ENCODE assay signal across 9 cellular contexts in genomic region chr13:80979035-80979641, GRCh38.
DNase-seq lines count a peak whose midpoint lies in the region; ATAC-seq and FAIRE-seq lines count a peak whose summit lies in the region.
"Had no signal": no experiment of that assay in that cellular context is flagged by ENCODE, and none has a peak within 500 bp of the region (broad histone marks: within the 10 kb centered on the region; RNA-seq: fewer than 3 reads in every experiment).

No MANE protein-coding gene starts in this region.

- peaks cover 3% of the 10 kb centered on the region for H3K9me3 Mint-ChIP-seq in activated naive CD4-positive, alpha-beta T cell treated with anti-CD3 and anti-CD28 coated beads for 36 hours

- H3K27me3 Mint-ChIP-seq in activated naive CD4-positive, alpha-beta T cell treated with anti-CD3 and anti-CD28 coated beads for 36 hours (ENCODE audit: low read depth): no peaks in the 10 kb centered on the region
- H3K27me3 Mint-ChIP-seq: memory B cell had no signal

- CTCF ChIA-PET in activated naive CD4-positive, alpha-beta T cell treated with anti-CD3 and anti-CD28 coated beads for 36 hours (lab: Charles Lee): interaction anchor here (0.6 to 1.2 kb wide), 4 partner anchors 9 to 39 kb away, joined by 3 to 4 read pairs (median 3); no protein-coding TSS in a partner anchor

- no peaks in the 10 kb centered on the region for H3K36me3 Mint-ChIP-seq in activated naive CD4-positive, alpha-beta T cell treated with anti-CD3 and anti-CD28 coated beads for 36 hours (ENCODE audit: low read depth)

- peak; percentile 50 for DNase-seq in activated naive CD4-positive, alpha-beta T cell treated with anti-CD3 and anti-CD28 coated beads for 36 hours
- no peak for DNase-seq in activated naive CD4-positive, alpha-beta T cell (lab: John Stamatoyannopoulos, UW)
- peak; percentile 23 for DNase-seq in HuH-7 (ENCODE audit: low spot score)
- DNase-seq in OCI-M2 (lab: John Stamatoyannopoulos, UW; ENCODE audit: unreplicated experiment): peak; percentile 1
- peak; percentile 30 for DNase-seq in cerebellum (ENCODE audit: low spot score)
- DNase-seq in left lobe of liver (ENCODE audit: low spot score): peak; percentile 52
- peak; percentile 25 for DNase-seq in urothelium cell line (ENCODE audit: low spot score)

- ATAC-seq in GM21717 (IDR thresholded peaks at IDR 0.05; ENCODE audit: unreplicated experiment) (peak; percentile 97), left lobe of liver (peak; percentile 98)

- no peak overlapping the region for H3K27ac Mint-ChIP-seq in activated naive CD4-positive, alpha-beta T cell treated with anti-CD3 and anti-CD28 coated beads for 36 hours
- H3K27ac Mint-ChIP-seq: memory B cell had no signal

- intact Hi-C loops in activated naive CD4-positive, alpha-beta T cell treated with anti-CD3 and anti-CD28 coated beads for 36 hours (cut with micrococcal nuclease): loop anchor here (1.0 kb wide), 1 partner anchor 38 kb away; no protein-coding TSS in a partner anchor

- no peaks in the 10 kb centered on the region for H3K4me1 Mint-ChIP-seq in activated naive CD4-positive, alpha-beta T cell treated with anti-CD3 and anti-CD28 coated beads for 36 hours (ENCODE audit: low read depth)
- H3K4me1 Mint-ChIP-seq: memory B cell had no signal

- no peak for FAIRE-seq in urothelium cell line (lab: Jason Lieb, UNC)

- no peak overlapping the region for H3K4me3 Mint-ChIP-seq in activated naive CD4-positive, alpha-beta T cell treated with anti-CD3 and anti-CD28 coated beads for 36 hours
- H3K4me3 Mint-ChIP-seq: memory B cell had no signal

Comparison
In these comparisons a context has a peak if more than half of its experiments do, and no peak if none do; other contexts are left out.
1. DNase-seq: peak in activated naive CD4-positive, alpha-beta T cell treated with anti-CD3 and anti-CD28 coated beads for 36 hours (single experiment), HuH-7 (single experiment), OCI-M2 (single experiment), cerebellum (single experiment), left lobe of liver (single experiment) and urothelium cell line (single experiment); none in activated naive CD4-positive, alpha-beta T cell (0 of 4).